In the genomic region with DNA sequence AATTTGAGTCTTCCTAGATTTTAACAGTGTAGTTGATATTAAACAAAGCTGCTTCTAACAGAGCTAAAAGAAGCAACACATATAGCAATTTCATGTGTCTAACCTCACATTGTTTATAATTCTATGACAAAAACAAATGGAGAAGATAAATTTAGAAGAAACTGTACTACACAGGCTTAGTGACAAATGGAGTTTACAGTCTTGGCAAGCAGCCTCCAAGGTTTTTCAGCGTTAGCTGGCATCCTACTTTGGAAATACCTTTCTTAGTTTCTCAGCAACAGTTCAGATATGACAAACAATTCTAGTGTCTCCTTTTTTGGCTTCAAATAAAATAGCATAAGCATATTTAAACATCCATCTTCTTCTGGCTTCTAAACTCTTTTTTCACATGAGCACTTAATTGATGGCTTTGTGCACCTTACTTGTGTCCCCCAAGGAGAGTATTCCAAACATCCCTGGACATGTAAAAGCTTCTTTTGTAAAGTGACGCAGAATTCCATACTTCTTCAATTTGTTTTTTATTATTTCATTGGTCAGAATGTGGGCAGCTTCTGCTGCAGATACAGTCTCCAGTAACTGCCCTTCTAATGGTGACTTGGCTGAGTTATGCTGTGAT, we compare ENCODE assay signal across 17 cellular contexts.
DNase-seq lines count a peak whose midpoint lies in the region; TF ChIP-seq lines count a peak whose summit lies in the region.
"Had no signal": no experiment of that assay in that cellular context is flagged by ENCODE, and none has a peak within 500 bp of the region (broad histone marks: within the 10 kb centered on the region; RNA-seq: fewer than 3 reads in every experiment).

No MANE protein-coding gene starts in this region.

- intact Hi-C loops in adrenal gland (cut with DNase I) = no loop called here
- intact Hi-C loops in PC-9 (cut with micrococcal nuclease; ENCODE audit: unreplicated experiment) = no loop called here
- intact Hi-C loops in lower leg skin (cut with DNase I; ENCODE audit: low total_unique reads) = no loop called here

- H3K4me1 ChIP-seq in GM23248 (ENCODE audit: insufficient read depth) (no peaks in the 10 kb centered on the region), adrenal gland (replicated peaks in 1 of 2) (peaks cover 0 to 6% of the 10 kb centered on the region in 2 donors), hepatocyte (ENCODE audit: insufficient read depth) (no peaks in the 10 kb centered on the region), PC-9 (replicated peaks; ENCODE audit: insufficient read depth) (no peaks in the 10 kb centered on the region)

- DNase-seq in GM23248 = peak; percentile 46
- peak in 6 of 7 donors; percentile 14 to 70 (median 45) for DNase-seq in adrenal gland
- DNase-seq in hepatocyte (ENCODE audit: low spot score) = peak; percentile 3
- DNase-seq in stromal cell of bone marrow (ENCODE audit: low read depth) = peak; percentile 9
- no peak for DNase-seq in SKM-1 (lab: John Stamatoyannopoulos, UW; ENCODE audit: unreplicated experiment)
- DNase-seq in PC-9 = no peak
- no peak for DNase-seq in lower leg skin (ENCODE audit: low spot score in 2 of 2)
- DNase-seq: activated CD4-positive, alpha-beta T cell treated with anti-CD3 and anti-CD28 coated beads, Interleukin-2, amount 50 U/mL, for 48 hours; activated naive CD8-positive, alpha-beta T cell treated with anti-CD3 and anti-CD28 coated beads, Interleukin-2, amount 10 ng/mL, durations not matched to agents 7 days and 5 days; activated T-cell treated with anti-CD3 and anti-CD28 coated beads, Interleukin-2, amount 50 U/mL, for 24 hours; DMS79 treated with DMSO at 0.1 percent for 48 hours; GOT3; Kasumi-1; naive B cell; NCI-H345; stimulated activated naive CD8-positive, alpha-beta T cell treated with anti-CD3 and anti-CD28 coated beads, Interleukin-15, amount 100 ng/mL, for 72 hours had no signal

- H3F3A ChIP-seq in GM23248 (ENCODE audit: insufficient read depth) = no peaks in the 10 kb centered on the region
- no peaks in the 10 kb centered on the region for H3F3A ChIP-seq in PC-9 (ENCODE audit: insufficient read depth, low read depth)

- in situ Hi-C loops in GM23248 (cut with MboI) = no loop called here

- H3K9ac ChIP-seq in GM23248 = no peak overlapping the region

- H3K9me3 ChIP-seq in GM23248 (ENCODE audit: low read depth) (no peaks in the 10 kb centered on the region), adrenal gland (replicated peaks in 1 of 3) (no peaks in the 10 kb centered on the region), hepatocyte (ENCODE audit: low read depth) (no peaks in the 10 kb centered on the region), PC-9 (ENCODE audit: insufficient read depth, low read depth) (no peaks in the 10 kb centered on the region)

- POLR2A ChIA-PET in PC-9 (lab: Charles Lee; ENCODE audit: unreplicated experiment) = no interaction called here

- TF ChIP-seq POLR2A in adrenal gland (IDR thresholded peaks at IDR 0.05) (no peak), lower leg skin (IDR thresholded peaks at IDR 0.05) (no peak)

- CTCF ChIA-PET in PC-9 (lab: Charles Lee) = no interaction called here

- H2AFZ ChIP-seq in GM23248 (no peak overlapping the region), hepatocyte (no peak overlapping the region), PC-9 (no peak overlapping the region)

- no peaks in the 10 kb centered on the region for H3K79me2 ChIP-seq in GM23248 (ENCODE audit: insufficient read depth)
- no peaks in the 10 kb centered on the region for H3K79me2 ChIP-seq in hepatocyte
- no peaks in the 10 kb centered on the region for H3K79me2 ChIP-seq in PC-9 (ENCODE audit: low read depth)

- H3K36me3 ChIP-seq in GM23248 (ENCODE audit: low read depth) = no peaks in the 10 kb centered on the region
- H3K36me3 ChIP-seq in adrenal gland (replicated peaks in 1 of 2) = no peaks in the 10 kb centered on the region
- no peaks in the 10 kb centered on the region for H3K36me3 ChIP-seq in hepatocyte (replicated peaks; ENCODE audit: insufficient read depth, low read depth)
- no peaks in the 10 kb centered on the region for H3K36me3 ChIP-seq in PC-9 (ENCODE audit: low read depth)

- H3K4me2 ChIP-seq in GM23248 (ENCODE audit: unreplicated experiment) (no peak overlapping the region), hepatocyte (no peak overlapping the region), PC-9 (no peak overlapping the region)

- no peaks in the 10 kb centered on the region for H3K27me3 ChIP-seq in GM23248 (replicated peaks; ENCODE audit: insufficient read depth)
- H3K27me3 ChIP-seq in adrenal gland = no peaks in the 10 kb centered on the region
- no peaks in the 10 kb centered on the region for H3K27me3 ChIP-seq in hepatocyte
- H3K27me3 ChIP-seq in PC-9 (ENCODE audit: insufficient read depth, low read depth) = no peaks in the 10 kb centered on the region

- H3K4me3 ChIP-seq in GM23248 (no peak overlapping the region), adrenal gland (no peak overlapping the region), hepatocyte (no peak overlapping the region), PC-9 (no peak overlapping the region), lower leg skin (ENCODE audit: low read depth, poor library complexity, severe bottlenecking) (no peak overlapping the region)

- no peak overlapping the region for H3K27ac ChIP-seq in GM23248
- H3K27ac ChIP-seq in adrenal gland = no peak overlapping the region
- H3K27ac ChIP-seq in hepatocyte = no peak overlapping the region
- no peak overlapping the region for H3K27ac ChIP-seq in PC-9
- H3K27ac ChIP-seq: C4-2B had no signal

- TF ChIP-seq CTCF in adrenal gland (IDR thresholded peaks at IDR 0.05) = no peak
- no peak for TF ChIP-seq CTCF in hepatocyte (IDR thresholded peaks at IDR 0.05; ENCODE audit: poor library complexity)
- TF ChIP-seq CTCF in PC-9 (conservative IDR thresholded peaks at IDR 0.05) = no peak
- no peak for TF ChIP-seq CTCF in lower leg skin (IDR thresholded peaks at IDR 0.05)

- H4K20me1 ChIP-seq in GM23248 (ENCODE audit: insufficient read depth) = no peaks in the 10 kb centered on the region
- H4K20me1 ChIP-seq in hepatocyte (ENCODE audit: insufficient read depth, poor library complexity, severe bottlenecking) = no peaks in the 10 kb centered on the region
- H4K20me1 ChIP-seq in PC-9 (ENCODE audit: insufficient read depth) = no peaks in the 10 kb centered on the region

- 55 to 80% methylated on average over 2 of the region's 2 CpGs for WGBS in GM23248 (ENCODE audit: low coverage in 1 of 2, low lambda C conversion rate in 2 of 2, missing lambda C conversion rate in 2 of 2), 2 experiments
- WGBS in adrenal gland, 4 donors = 44 to 56% (median 50%) methylated on average over 2 of the region's 2 CpGs
- 52% methylated on average over 2 of the region's 2 CpGs for WGBS in hepatocyte (ENCODE audit: low lambda C conversion rate, missing lambda C conversion rate)
- 55% methylated on average over 2 of the region's 2 CpGs for WGBS in lower leg skin, 2 donors

- no peaks in the 10 kb centered on the region for H3K9me2 ChIP-seq in GM23248 (ENCODE audit: insufficient read depth)
- no peaks in the 10 kb centered on the region for H3K9me2 ChIP-seq in hepatocyte (replicated peaks; ENCODE audit: insufficient read depth)
- no peaks in the 10 kb centered on the region for H3K9me2 ChIP-seq in PC-9 (ENCODE audit: insufficient read depth)

- no TSS peak for BruUV-seq in PC-9 (replicated peaks; lab: Mats Ljungman, UMichigan)

Comparison
In these comparisons a context has a peak if more than half of its experiments do, and no peak if none do; other contexts are left out.
1. DNase-seq: peak in GM23248 (single experiment), adrenal gland (6 of 7), hepatocyte (single experiment) and stromal cell of bone marrow (single experiment); none in SKM-1 (single experiment), PC-9 (0 of 2) and lower leg skin (0 of 2).